9 cellular contexts compared by ENCODE assay signal in the genomic region with DNA sequence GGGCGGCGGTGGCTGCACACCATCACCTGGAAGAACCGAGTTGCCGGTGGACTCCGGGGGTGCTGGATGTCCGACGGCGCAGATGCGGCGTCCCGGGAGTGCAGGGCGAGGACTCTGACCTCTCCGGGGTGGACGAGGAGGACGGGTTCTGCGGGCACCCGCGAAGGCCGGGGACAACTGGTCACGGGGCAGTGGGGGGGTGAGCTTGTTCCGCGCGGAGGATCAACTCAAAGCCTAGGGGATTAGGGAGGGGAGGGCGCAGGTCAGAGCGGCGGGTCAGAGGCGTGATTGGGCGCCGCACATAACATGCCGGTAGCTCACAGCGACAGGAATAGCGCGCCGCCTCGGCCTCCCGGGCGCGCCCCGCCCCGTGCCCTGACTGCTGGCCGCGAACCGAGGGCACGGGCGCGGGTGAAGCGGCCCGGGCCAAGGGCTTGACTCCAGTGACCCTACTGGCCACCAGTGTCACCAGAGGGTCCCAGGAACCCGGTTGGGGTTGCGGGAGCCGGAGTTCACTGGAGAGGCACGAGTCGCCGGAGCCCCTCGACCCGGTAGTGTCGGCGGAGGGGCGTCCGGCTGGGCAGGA. TPM values are rescaled to one million over a fixed set of nuclear protein-coding genes. Genes with fewer than 3 reads are reported as not detected.
A peak's percentile ranks its signal among the peaks of the same experiment; 100 is the strongest.
DNase-seq lines count a peak whose midpoint lies in the region; ATAC-seq and TF ChIP-seq lines count a peak whose summit lies in the region.
"Had no signal": no experiment of that assay in that cellular context is flagged by ENCODE, and none has a peak within 500 bp of the region (broad histone marks: within the 10 kb centered on the region; RNA-seq: fewer than 3 reads in every experiment).

A gene with protein sequence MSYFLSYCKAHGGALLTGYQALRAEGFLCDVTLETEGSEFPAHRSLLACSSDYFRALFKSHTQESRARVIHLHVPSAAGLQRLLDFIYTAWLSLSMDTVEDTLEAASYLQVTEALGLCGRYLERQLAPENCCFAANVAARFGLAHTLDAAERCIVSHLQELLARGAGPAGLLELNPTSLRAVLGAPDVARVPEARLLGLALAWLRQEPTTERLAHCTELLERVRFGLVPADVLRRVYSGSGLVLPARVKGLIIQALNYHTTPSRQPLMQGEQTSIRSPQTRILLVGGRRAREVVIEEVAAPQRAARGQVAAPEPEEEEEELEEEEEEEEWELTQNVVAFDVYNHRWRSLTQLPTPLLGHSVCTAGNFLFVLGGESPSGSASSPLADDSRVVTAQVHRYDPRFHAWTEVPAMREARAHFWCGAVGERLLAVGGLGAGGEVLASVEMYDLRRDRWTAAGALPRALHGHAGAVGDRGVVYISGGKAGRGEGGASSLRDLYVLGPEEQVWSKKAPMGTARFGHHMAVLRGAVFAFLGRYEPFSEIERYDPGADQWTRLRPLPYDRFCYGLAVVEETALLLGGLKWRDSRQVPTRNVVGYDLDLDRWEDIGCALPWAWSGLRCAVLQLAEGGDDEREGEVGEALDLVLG (minus strand): TSS at position 179 of the 586 bp plus-strand sequence. CDS start 542 bp downstream, outside the sequence.

- H3K27me3 Mint-ChIP-seq in central memory CD8-positive, alpha-beta T cell = no peaks in the 10 kb centered on the region

- no peaks in the 10 kb centered on the region for H3K9me3 ChIP-seq in mesodermal cell (ENCODE audit: control insufficient read depth, low read length)
- H3K9me3 ChIP-seq: adrenal gland had no signal

- no peaks in the 10 kb centered on the region for H3K4me1 Mint-ChIP-seq in central memory CD8-positive, alpha-beta T cell

- peak; percentile 20 for DNase-seq in stimulated activated CD4-positive, alpha-beta T cell treated with anti-CD3 and anti-CD28 coated beads, Interleukin-4, amount 100 ng/mL, for 1 hour
- no peak for DNase-seq in stimulated activated CD4-positive, alpha-beta T cell treated with anti-CD3 and anti-CD28 coated beads, Interleukin-1b, Interleukin-23, amount 100 ng/mL, for 48 hours
- no peak for DNase-seq in central memory CD8-positive, alpha-beta T cell (ENCODE audit: low spot score in 2 of 2)
- no peak for DNase-seq in erythroblast (lab: John Stamatoyannopoulos, UW)
- DNase-seq in NCI-H510A (lab: John Stamatoyannopoulos, UW) = no peak
- no peak for DNase-seq in superior temporal gyrus (ENCODE audit: extremely low spot score)
- DNase-seq: adrenal gland had no signal

- no peak within 1 kb of the TSS for H3K27ac Mint-ChIP-seq in central memory CD8-positive, alpha-beta T cell (ENCODE audit: low read depth)

- H3K4me1 ChIP-seq in mesodermal cell (ENCODE audit: control insufficient read depth, insufficient read depth, low read length, poor library complexity, severe bottlenecking) = no peaks in the 10 kb centered on the region
- H3K4me1 ChIP-seq: adrenal gland had no signal

- H3K36me3 Mint-ChIP-seq in central memory CD8-positive, alpha-beta T cell (ENCODE audit: insufficient read depth) = no peaks in the 10 kb centered on the region

- peak within 1 kb of the TSS; percentile 5 for H3K4me3 ChIP-seq in mesodermal cell (ENCODE audit: extremely low read depth, insufficient read depth, low read length, poor library complexity, severe bottlenecking)
- H3K4me3 ChIP-seq: adrenal gland had no signal

- no peaks in the 10 kb centered on the region for H3K36me3 ChIP-seq in mesodermal cell (ENCODE audit: control insufficient read depth, insufficient read depth, low read length)
- H3K36me3 ChIP-seq: adrenal gland had no signal

- 45 to 70% methylated on average over 25 to 35 of the region's 60 CpGs for WGBS in mesodermal cell (ENCODE audit: insufficient coverage in 2 of 2), 2 experiments

- H3K27ac ChIP-seq in mesodermal cell (ENCODE audit: low read depth, low read length, severe bottlenecking) = no peak within 1 kb of the TSS
- H3K27ac ChIP-seq: adrenal gland had no signal

- peak within 1 kb of the TSS; percentile 11 for H3K4me3 Mint-ChIP-seq in central memory CD8-positive, alpha-beta T cell

- no peaks in the 10 kb centered on the region for H3K9me3 Mint-ChIP-seq in central memory CD8-positive, alpha-beta T cell

- no peak for TF ChIP-seq POLR2A in erythroblast (IDR thresholded peaks at IDR 0.05; ENCODE audit: low read length)

- ATAC-seq in central memory CD8-positive, alpha-beta T cell (replicated peaks; ENCODE audit: extremely low read depth, poor library complexity, severe bottlenecking) = no peak
- no peak for ATAC-seq in GM18861 (IDR thresholded peaks at IDR 0.05; ENCODE audit: unreplicated experiment)

RNA-seq across cellular contexts. Expression of the gene that starts here (rescaled TPM):
- not detected for polyA plus RNA-seq in mesodermal cell (2013, experiment 1 of 2)
- not detected for polyA plus RNA-seq in mesodermal cell (2013, experiment 2 of 2)
